Comparison of ENCODE assay signal across 14 cellular contexts in the genomic region with DNA sequence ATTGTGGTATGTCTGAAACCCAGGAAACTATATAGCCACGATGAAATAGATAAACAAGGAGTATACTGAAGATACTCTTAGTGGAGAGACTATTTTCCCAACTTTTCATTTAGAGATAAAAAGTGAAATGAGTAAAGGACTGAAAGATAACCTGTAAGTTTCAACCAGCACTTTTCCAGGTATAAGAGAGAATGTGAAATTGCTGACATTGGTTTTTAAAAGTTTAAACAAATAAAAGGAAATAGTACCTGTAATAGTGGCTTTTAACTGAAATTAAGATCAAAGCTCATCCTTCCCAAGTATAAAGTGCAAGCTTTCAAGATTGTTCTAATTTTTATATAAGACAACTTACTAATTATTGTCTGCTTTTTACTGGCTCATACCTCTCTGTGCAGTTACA.
DNase-seq lines count a peak whose midpoint lies in the region; ATAC-seq, FAIRE-seq and TF ChIP-seq lines count a peak whose summit lies in the region.
"Had no signal": no experiment of that assay in that cellular context is flagged by ENCODE, and none has a peak within 500 bp of the region (broad histone marks: within the 10 kb centered on the region; RNA-seq: fewer than 3 reads in every experiment).

No MANE protein-coding gene starts in this region.

- no peak for FAIRE-seq in endothelial cell of umbilical vein (lab: Jason Lieb, UNC)
- FAIRE-seq: A204.1 had no signal

- POLR2A ChIA-PET in IMR-90 (lab: Charles Lee; ENCODE audit: unreplicated experiment) (no interaction called here), endothelial cell of umbilical vein (lab: Charles Lee) (interaction anchor here (8.1 kb wide), 1 partner anchor 132 kb away, joined by 135 read pairs; a partner anchor contains a TSS)

- no peak for TF ChIP-seq RAD21 in IMR-90 (IDR thresholded peaks at IDR 0.05; ENCODE audit: low read length)

- H3K27me3 ChIP-seq in ACC112 (ENCODE audit: insufficient read depth, low read length), result no peaks in the 10 kb centered on the region
- no peaks in the 10 kb centered on the region for H3K27me3 ChIP-seq in IMR-90 (ENCODE audit: control insufficient read depth, insufficient read depth, low read length)
- no peaks in the 10 kb centered on the region for H3K27me3 ChIP-seq in endothelial cell of umbilical vein (ENCODE audit: control insufficient read depth in 2 of 2, insufficient read depth in 2 of 2, low read length in 2 of 2)
- no peaks in the 10 kb centered on the region for H3K27me3 ChIP-seq in smooth muscle cell (ENCODE audit: low read depth)
- H3K27me3 ChIP-seq: BLaER1 treated with 17β-estradiol and CSF1 and Interleukin-3, amounts not matched to agents 10 nM and 100 nM had no signal

- H3K4me1 ChIP-seq in ACC112 (ENCODE audit: control insufficient read depth, insufficient read depth, low read length, unreplicated experiment), result peaks cover 37% of the 10 kb centered on the region
- H3K4me1 ChIP-seq in IMR-90 (ENCODE audit: control insufficient read depth, insufficient read depth, low read length), result peaks cover 15% of the 10 kb centered on the region
- H3K4me1 ChIP-seq in endothelial cell of umbilical vein (ENCODE audit: control insufficient read depth, extremely low read depth, insufficient read depth, low read length), result peaks cover 37% of the 10 kb centered on the region
- H3K4me1 ChIP-seq in smooth muscle cell (ENCODE audit: low read depth), result no peaks in the 10 kb centered on the region
- H3K4me1 ChIP-seq: BLaER1 treated with 17β-estradiol and CSF1 and Interleukin-3, amounts not matched to agents 10 nM and 100 nM; HAP-1 had no signal

- H2AK9ac ChIP-seq in IMR-90 (replicated peaks; ENCODE audit: low read depth, low read length, poor library complexity), result no peak overlapping the region

- H2BK120ac ChIP-seq in IMR-90 (ENCODE audit: low read depth, low read length), result peak overlapping the region; percentile 87

- TF ChIP-seq CTCF in IMR-90 (conservative IDR thresholded peaks at IDR 0.05; ENCODE audit: low read depth, low read length) (no peak), endothelial cell of umbilical vein (IDR thresholded peaks at IDR 0.05; ENCODE audit: extremely low read depth in 1 of 2, insufficient read depth in 1 of 2, low read depth in 1 of 2, low read length in 2 of 2) (no peak), smooth muscle cell (IDR thresholded peaks at IDR 0.05; ENCODE audit: borderline replicate concordance, insufficient read depth, poor library complexity, severe bottlenecking) (no peak)

- peak overlapping the region; percentile 64 for H2BK5ac ChIP-seq in IMR-90 (ENCODE audit: low read depth, low read length, poor library complexity, severe bottlenecking)

- peaks cover 0 to 9% of the 10 kb centered on the region in 2 experiments; a peak in 2 of 4 replicates for H3K79me1 ChIP-seq in IMR-90 (ENCODE audit: low read depth in 1 of 2, low read length in 2 of 2)

- H3K4ac ChIP-seq in IMR-90 (ENCODE audit: low read depth, low read length), result peak overlapping the region; percentile 78; the same call in 1 of the 2 replicates

- peak overlapping the region; percentile 58 to 64; a peak in 3 of 4 replicates for H4K8ac ChIP-seq in IMR-90 (ENCODE audit: low read depth in 2 of 2, low read length in 2 of 2)

- peak overlapping the region; percentile 92 for H2BK20ac ChIP-seq in IMR-90 (ENCODE audit: low read depth, low read length)

- H4K20me1 ChIP-seq in IMR-90 (ENCODE audit: insufficient read depth, low read length) (no peaks in the 10 kb centered on the region), endothelial cell of umbilical vein (replicated peaks; ENCODE audit: control insufficient read depth, extremely low read depth, insufficient read depth, low read length) (no peaks in the 10 kb centered on the region), smooth muscle cell (ENCODE audit: low read depth) (no peaks in the 10 kb centered on the region)
- H4K20me1 ChIP-seq: BLaER1 treated with 17β-estradiol and CSF1 and Interleukin-3, amounts not matched to agents 10 nM and 100 nM had no signal

- H4K91ac ChIP-seq in IMR-90 (ENCODE audit: insufficient read depth, low read depth, low read length), result peak overlapping the region; percentile 43; the same call in 1 of the 2 replicates

- CTCF ChIA-PET in IMR-90 (lab: Yijun Ruan, JAX) (no interaction called here), endothelial cell of umbilical vein (lab: Charles Lee) (interaction anchor here (0.8 kb wide), 1 partner anchor 20 kb away, joined by 3 read pairs; no protein-coding TSS in a partner anchor)

- no CpG with 5 or more reads among the region's 1 CpG for WGBS in IMR-90 (ENCODE audit: extremely low coverage in 2 of 2, insufficient read length in 1 of 2), 2 experiments
- WGBS in smooth muscle cell (ENCODE audit: low lambda C conversion rate), result 59% methylated on average over 1 of the region's 1 CpG

- H3K9me1 ChIP-seq in IMR-90 (ENCODE audit: insufficient read depth, low read length) (0 out of 2 replicates have a peak, but pooled peaks cover 2% of the 10 kb centered on the region), endothelial cell of umbilical vein (replicated peaks; ENCODE audit: control insufficient read depth, extremely low read depth, insufficient read depth, low read length) (no peaks in the 10 kb centered on the region)

- peak overlapping the region; percentile 61; the same call in 1 of the 2 replicates for H2AK5ac ChIP-seq in IMR-90 (ENCODE audit: low read depth, low read length)

- no peaks in the 10 kb centered on the region for H3K9me3 ChIP-seq in IMR-90 (ENCODE audit: control insufficient read depth, insufficient read depth, low read length)
- no peaks in the 10 kb centered on the region for H3K9me3 ChIP-seq in endothelial cell of umbilical vein (replicated peaks; ENCODE audit: control insufficient read depth, insufficient read depth, low read length)
- no peaks in the 10 kb centered on the region for H3K9me3 ChIP-seq in smooth muscle cell (replicated peaks; ENCODE audit: low read depth)
- H3K9me3 ChIP-seq: HAP-1 had no signal

- BruUV-seq in IMR-90 (replicated peaks; lab: Mats Ljungman, UMichigan) (no TSS peak), endothelial cell of umbilical vein (replicated peaks; lab: Mats Ljungman, UMichigan) (no TSS peak)

- in situ Hi-C loops in IMR-90 (cut with MboI; ENCODE audit: low sequenced_read_pairs), result no loop called here
- in situ Hi-C loops in ACHN (cut with HindIII; ENCODE audit: low pct_ligation_motif_present, low pct_unique_long_range_greater_than_20kb, low sequenced_read_pairs), result no loop called here

- H3K23ac ChIP-seq in IMR-90 (ENCODE audit: low read depth, low read length), result peak overlapping the region; percentile 81; the same call in 1 of the 2 replicates

- H3K4me2 ChIP-seq in IMR-90 (ENCODE audit: low read depth, low read length) (no peak overlapping the region), endothelial cell of umbilical vein (ENCODE audit: insufficient read depth, low read length) (peak overlapping the region; percentile 21), smooth muscle cell (no peak overlapping the region)
- H3K4me2 ChIP-seq: BLaER1 treated with 17β-estradiol and CSF1 and Interleukin-3, amounts not matched to agents 10 nM and 100 nM had no signal

- no peak overlapping the region for H3K56ac ChIP-seq in IMR-90 (ENCODE audit: extremely low read depth, insufficient read depth, low read length)

- H2BK15ac ChIP-seq in IMR-90 (ENCODE audit: low read depth, low read length), result peak overlapping the region; percentile 69; the same call in 1 of the 3 replicates

- H2AFZ ChIP-seq in ACC112 (ENCODE audit: low read length, unreplicated experiment) (peak overlapping the region; percentile 2), IMR-90 (replicated peaks; ENCODE audit: low read length, poor library complexity) (no peak overlapping the region), endothelial cell of umbilical vein (ENCODE audit: low read depth, low read length) (no peak overlapping the region), smooth muscle cell (ENCODE audit: low read depth) (peak overlapping the region; percentile 72)

- peak overlapping the region; percentile 88; the same call in 1 of the 2 replicates for H4K5ac ChIP-seq in IMR-90 (ENCODE audit: low read depth, low read length)

- H3K14ac ChIP-seq in IMR-90 (replicated peaks; ENCODE audit: low read depth, low read length), result peak overlapping the region; percentile 86; the same call in 1 of the 2 replicates

- H3K18ac ChIP-seq in IMR-90 (ENCODE audit: low read depth, low read length), result peak overlapping the region; percentile 89

- intact Hi-C loops in IMR-90 (cut with micrococcal nuclease), result no loop called here
- intact Hi-C loops in endothelial cell of umbilical vein (cut with micrococcal nuclease), result no loop called here

- no peaks in the 10 kb centered on the region for H3K36me3 ChIP-seq in ACC112 (ENCODE audit: insufficient read depth, low read length)
- no peaks in the 10 kb centered on the region for H3K36me3 ChIP-seq in IMR-90 (ENCODE audit: control insufficient read depth, insufficient read depth, low read length)
- H3K36me3 ChIP-seq in endothelial cell of umbilical vein (ENCODE audit: control insufficient read depth in 2 of 2, extremely low read depth in 1 of 2, insufficient read depth in 2 of 2, low read length in 2 of 2), result no peaks in the 10 kb centered on the region
- H3K36me3 ChIP-seq in smooth muscle cell (ENCODE audit: low read depth), result no peaks in the 10 kb centered on the region
- H3K36me3 ChIP-seq: BLaER1 treated with 17β-estradiol and CSF1 and Interleukin-3, amounts not matched to agents 10 nM and 100 nM; HAP-1 had no signal

- no peaks in the 10 kb centered on the region for H3K79me2 ChIP-seq in ACC112 (ENCODE audit: control insufficient read depth, insufficient read depth, low read length, unreplicated experiment)
- H3K79me2 ChIP-seq in endothelial cell of umbilical vein (ENCODE audit: control insufficient read depth, insufficient read depth, low read length), result no peaks in the 10 kb centered on the region
- no peaks in the 10 kb centered on the region for H3K79me2 ChIP-seq in smooth muscle cell (ENCODE audit: low read depth)

- DNase-seq in IMR-90 (no peak), endothelial cell of umbilical vein (ENCODE audit: low read depth, low spot score) (no peak), smooth muscle cell (lab: John Stamatoyannopoulos, UW; ENCODE audit: unreplicated experiment) (no peak), NCI-H2029 (lab: John Stamatoyannopoulos, UW) (no peak), ACHN (no peak), GOT3 (lab: John Stamatoyannopoulos, UW) (no peak)
- DNase-seq: Calu3; CD8-positive, alpha-beta T cell; DMS79 treated with DMSO at 0.1 percent for 48 hours; GF-D8 had no signal

- H3K4me3 ChIP-seq in ACC112 (ENCODE audit: low read depth, low read length), result no peak overlapping the region
- no peak overlapping the region for H3K4me3 ChIP-seq in IMR-90 (ENCODE audit: insufficient read depth, low read depth, low read length)
- no peak overlapping the region for H3K4me3 ChIP-seq in endothelial cell of umbilical vein (replicated peaks in 1 of 3; ENCODE audit: insufficient read depth in 1 of 3, low read depth in 1 of 3, low read length in 3 of 3)
- no peak overlapping the region for H3K4me3 ChIP-seq in smooth muscle cell
- H3K4me3 ChIP-seq: BLaER1 treated with 17β-estradiol and CSF1 and Interleukin-3, amounts not matched to agents 10 nM and 100 nM; HAP-1 had no signal

- TF ChIP-seq POLR2A in IMR-90 (IDR thresholded peaks at IDR 0.05; ENCODE audit: low read depth, low read length) (no peak), endothelial cell of umbilical vein (IDR thresholded peaks at IDR 0.05; ENCODE audit: low read depth, low read length) (no peak)

- no peak overlapping the region for H3K9ac ChIP-seq in IMR-90 (ENCODE audit: low read depth, low read length)
- no peak overlapping the region for H3K9ac ChIP-seq in endothelial cell of umbilical vein (replicated peaks; ENCODE audit: extremely low read depth, insufficient read depth, low read length)
- no peak overlapping the region for H3K9ac ChIP-seq in smooth muscle cell (ENCODE audit: low read depth)
- H3K9ac ChIP-seq: BLaER1 treated with 17β-estradiol and CSF1 and Interleukin-3, amounts not matched to agents 10 nM and 100 nM had no signal

- H3K27ac ChIP-seq in ACC112 (ENCODE audit: low read depth, low read length) (no peak overlapping the region), IMR-90 (ENCODE audit: insufficient read depth, low read length) (no peak overlapping the region), endothelial cell of umbilical vein (ENCODE audit: insufficient read depth, low read depth, low read length) (no peak overlapping the region), smooth muscle cell (ENCODE audit: low read depth) (peak overlapping the region; percentile 33)
- H3K27ac ChIP-seq: BLaER1 treated with 17β-estradiol and CSF1 and Interleukin-3, amounts not matched to agents 10 nM and 100 nM had no signal

- dilution Hi-C loops in IMR-90 (cut with HindIII; ENCODE audit: low sequenced_read_pairs, unreplicated experiment) (no loop called here), endothelial cell of umbilical vein (cut with MboI; ENCODE audit: extremely low pct_ligation_motif_present, low sequenced_read_pairs) (no loop called here)

- peaks cover 12% of the 10 kb centered on the region for H3F3A ChIP-seq in smooth muscle cell (ENCODE audit: low read depth)

- ATAC-seq in IMR-90 (ENCODE audit: low read depth), result no peak
- ATAC-seq: CD8-positive, alpha-beta T cell had no signal

Comparison
In these comparisons a context has a peak if more than half of its experiments do, and no peak if none do; other contexts are left out.
1. H2AFZ ChIP-seq: peak in ACC112 (single experiment) and smooth muscle cell (single experiment); none in IMR-90 (single experiment) and endothelial cell of umbilical vein (single experiment).